1 cellular context compared by ENCODE assay signal in genomic region chr1:3911521-3911845, GRCh38.
TF ChIP-seq lines count a peak whose summit lies in the region.

No MANE protein-coding gene starts in this region.

TF ChIP-seq in WTC11, 78 proteins besides CTCF, POLR2A, EP300 and RAD21:
- TF ChIP-seq ZNF396 (CRISPR knock-in tag; IDR thresholded peaks at IDR 0.05; ENCODE audit: borderline replicate concordance): no peak
- TF ChIP-seq FOXJ3 (CRISPR knock-in tag; IDR thresholded peaks at IDR 0.05; ENCODE audit: borderline replicate concordance): no peak
- TF ChIP-seq TEAD4 (CRISPR knock-in tag; IDR thresholded peaks at IDR 0.05): no peak
- no peak for TF ChIP-seq AR (CRISPR knock-in tag; IDR thresholded peaks at IDR 0.05)
- no peak for TF ChIP-seq PRDM15 (CRISPR knock-in tag; IDR thresholded peaks at IDR 0.05)
- no peak for TF ChIP-seq MXD4 (CRISPR knock-in tag; IDR thresholded peaks at IDR 0.05; ENCODE audit: borderline replicate concordance)
- no peak for TF ChIP-seq FOXK1 (CRISPR knock-in tag; IDR thresholded peaks at IDR 0.05)
